8 cellular contexts compared by ENCODE assay signal in genomic region chr19:3275583-3276340, GRCh38. TPM values are rescaled to one million over a fixed set of nuclear protein-coding genes. Genes with fewer than 3 reads are reported as not detected.
DNase-seq lines count a peak whose midpoint lies in the region; ATAC-seq and TF ChIP-seq lines count a peak whose summit lies in the region.

No MANE protein-coding gene starts in this region.

- DNase-seq in NB4 (ENCODE audit: low read depth) (peak; percentile 66), SW480 (ENCODE audit: low spot score) (peak; percentile 85), heart right ventricle (peak; percentile 40 to 68), retina (peak; percentile 77), medulla oblongata (ENCODE audit: extremely low spot score) (no peak)
- DNase-seq in activated naive CD8-positive, alpha-beta T cell treated with anti-CD3 and anti-CD28 coated beads, Interleukin-2, amount 10 ng/mL, durations not matched to agents 7 days and 5 days: peak; percentile 92

- peaks cover 16% of the 10 kb centered on the region for H3K4me1 Mint-ChIP-seq in activated naive CD8-positive, alpha-beta T cell treated with anti-CD3 and anti-CD28 coated beads, Interleukin-2, amount 10 ng/mL, durations not matched to agents 7 days and 5 days

- peak; percentile 73; the same call in 1 of the 2 replicates for TF ChIP-seq CTCF in GM12874 (IDR thresholded peaks at IDR 0.05; ENCODE audit: insufficient read depth, low read depth, low read length)
- no peak for TF ChIP-seq CTCF in NB4 (IDR thresholded peaks at IDR 0.05; ENCODE audit: low read depth, low read length)
- peak in 4 of 9 donors; percentile 8 to 41 (median 26) for TF ChIP-seq CTCF in heart right ventricle (IDR thresholded peaks at IDR 0.05)

- no peak overlapping the region for H3K4me3 ChIP-seq in NB4 (ENCODE audit: low read depth, low read length)
- H3K4me3 ChIP-seq in heart right ventricle: peak overlapping the region in 9 of 10 donors; percentile 2 to 46 (median 34)

- peaks cover 12% of the 10 kb centered on the region for H3K27me3 Mint-ChIP-seq in activated naive CD8-positive, alpha-beta T cell treated with anti-CD3 and anti-CD28 coated beads, Interleukin-2, amount 10 ng/mL, durations not matched to agents 7 days and 5 days

- H3K4me1 ChIP-seq in heart right ventricle: peaks cover 0 to 7% (median 5%) of the 10 kb centered on the region in 9 donors

- no peaks in the 10 kb centered on the region for H3K36me3 ChIP-seq in heart right ventricle

- peaks cover 13 to 90% (median 70%) of the 10 kb centered on the region in 7 donors for H3K27me3 ChIP-seq in heart right ventricle

- H3K4me3 Mint-ChIP-seq in activated naive CD8-positive, alpha-beta T cell treated with anti-CD3 and anti-CD28 coated beads, Interleukin-2, amount 10 ng/mL, durations not matched to agents 7 days and 5 days: peak overlapping the region; percentile 87

- no peaks in the 10 kb centered on the region for H3K9me3 Mint-ChIP-seq in activated naive CD8-positive, alpha-beta T cell treated with anti-CD3 and anti-CD28 coated beads, Interleukin-2, amount 10 ng/mL, durations not matched to agents 7 days and 5 days

- 2% methylated on average over 41 to 45 of the region's 45 CpGs for WGBS in heart right ventricle, 2 donors

- intact Hi-C loops in heart right ventricle (cut with DNase I): no loop called here

- peaks cover 2% of the 10 kb centered on the region for H3K36me3 Mint-ChIP-seq in activated naive CD8-positive, alpha-beta T cell treated with anti-CD3 and anti-CD28 coated beads, Interleukin-2, amount 10 ng/mL, durations not matched to agents 7 days and 5 days

- TF ChIP-seq POLR2A in NB4 (IDR thresholded peaks at IDR 0.05; ENCODE audit: extremely low read depth, insufficient read length): no peak

- peaks cover 0 to 15% (median 4%) of the 10 kb centered on the region in 11 donors for H3K9me3 ChIP-seq in heart right ventricle

- H3K27ac ChIP-seq in heart right ventricle: no peak overlapping the region

- peak overlapping the region; percentile 91 for H3K27ac Mint-ChIP-seq in activated naive CD8-positive, alpha-beta T cell treated with anti-CD3 and anti-CD28 coated beads, Interleukin-2, amount 10 ng/mL, durations not matched to agents 7 days and 5 days

- POLR2A ChIA-PET in activated naive CD8-positive, alpha-beta T cell treated with anti-CD3 and anti-CD28 coated beads, Interleukin-2, amount 10 ng/mL, durations not matched to agents 7 days and 5 days (lab: Charles Lee): interaction anchor here (0.6 to 1.8 kb wide), 12 partner anchors 9 to 710 kb away, joined by 3 to 12 read pairs (median 3); partner anchors contain the start of genes EEF2 and NCLN

- ATAC-seq in activated naive CD8-positive, alpha-beta T cell treated with anti-CD3 and anti-CD28 coated beads, Interleukin-2, amount 10 ng/mL, durations not matched to agents 7 days and 5 days (ENCODE audit: low read depth): peak; percentile 91
- ATAC-seq in heart right ventricle (peak; percentile 44 to 75 (median 60)), GM21447 (IDR thresholded peaks at IDR 0.05; ENCODE audit: unreplicated experiment) (no peak)

RNA-seq across cellular contexts. Expression of gene CELF5, which starts 51.3 kb away (rescaled TPM):
- total RNA-seq in activated naive CD8-positive, alpha-beta T cell treated with anti-CD3 and anti-CD28 coated beads, Interleukin-2, amount 10 ng/mL, durations not matched to agents 7 days and 5 days: under 1 TPM in 1 of 2 experiments, not detected in 1; 0.14 TPM
- not detected for total RNA-seq in heart right ventricle
- not detected for polyA plus RNA-seq in heart right ventricle
